ENCODE assay signal across 17 cellular contexts in genomic region chr6:106889692-106890091, GRCh38.
"Had no signal": no experiment of that assay in that cellular context is flagged by ENCODE, and none has a peak within 500 bp of the region (broad histone marks: within the 10 kb centered on the region; RNA-seq: fewer than 3 reads in every experiment).

No MANE protein-coding gene starts in this region.

- H3K4me3 Mint-ChIP-seq: activated CD4-positive, alpha-beta memory T cell treated with anti-CD3 and anti-CD28 coated beads for 36 hours; activated naive CD4-positive, alpha-beta T cell treated with anti-CD3 and anti-CD28 coated beads for 36 hours; naive thymus-derived CD8-positive, alpha-beta T cell; neural progenitor cell; T-cell had no signal

- DNase-seq: activated CD4-positive, alpha-beta memory T cell treated with anti-CD3 and anti-CD28 coated beads for 36 hours; activated CD4-positive, alpha-beta T cell treated with anti-CD3 and anti-CD28 coated beads for 48 hours; activated naive CD4-positive, alpha-beta T cell treated with anti-CD3 and anti-CD28 coated beads for 36 hours; activated T-cell treated with anti-CD3 and anti-CD28 coated beads, Interleukin-2, amount 50 U/mL, for 48 hours; amygdala; glutamatergic neuron; hippocampal formation; kidney glomerular epithelial cell; left lung; naive thymus-derived CD8-positive, alpha-beta T cell; stimulated activated CD4-positive, alpha-beta T cell treated with anti-CD3 and anti-CD28 coated beads, Interleukin-4, amount 100 ng/mL, for 24 hours; stimulated activated naive CD4-positive, alpha-beta T cell treated with Interleukin-2 at 50 U/mL for 16 hours; T-cell had no signal

- H3K27me3 ChIP-seq: cardiac muscle cell, left lung, neural progenitor cell had no signal

- H3K27ac ChIP-seq: cardiac muscle cell, left lung, neural progenitor cell, prostate gland had no signal

- H3K4me3 ChIP-seq: cardiac muscle cell, left lung, lung, neural progenitor cell, prostate gland had no signal

- H3K4me1 ChIP-seq: left lung, prostate gland had no signal

- H3K27ac Mint-ChIP-seq: activated CD4-positive, alpha-beta memory T cell treated with anti-CD3 and anti-CD28 coated beads for 36 hours; activated naive CD4-positive, alpha-beta T cell treated with anti-CD3 and anti-CD28 coated beads for 36 hours; naive thymus-derived CD8-positive, alpha-beta T cell; neural progenitor cell; T-cell had no signal

- H3K9me3 Mint-ChIP-seq: activated CD4-positive, alpha-beta memory T cell treated with anti-CD3 and anti-CD28 coated beads for 36 hours; activated naive CD4-positive, alpha-beta T cell treated with anti-CD3 and anti-CD28 coated beads for 36 hours; naive thymus-derived CD8-positive, alpha-beta T cell; neural progenitor cell; T-cell had no signal

- H3K36me3 Mint-ChIP-seq: activated CD4-positive, alpha-beta memory T cell treated with anti-CD3 and anti-CD28 coated beads for 36 hours; naive thymus-derived CD8-positive, alpha-beta T cell; neural progenitor cell; T-cell had no signal

- H3K36me3 ChIP-seq: cardiac muscle cell, left lung, neural progenitor cell, prostate gland had no signal

- H3K4me1 Mint-ChIP-seq: naive thymus-derived CD8-positive, alpha-beta T cell; T-cell had no signal

- H3K9me3 ChIP-seq: left lung, prostate gland had no signal

- ATAC-seq: left lung; naive thymus-derived CD8-positive, alpha-beta T cell; T-cell had no signal
